In genomic region chr4:55178226-55179005, GRCh38 we compare ENCODE assay signal across 1 cellular context.
TF ChIP-seq lines count a peak whose summit lies in the region.

No MANE protein-coding gene starts in this region.

TF ChIP-seq in H1, 55 proteins besides CTCF, POLR2A, EP300 and RAD21:
- TF ChIP-seq ASH2L (IDR thresholded peaks at IDR 0.05; ENCODE audit: low read length), result no peak
- no peak for TF ChIP-seq TEAD4 (IDR thresholded peaks at IDR 0.05; ENCODE audit: low read depth, low read length)
- no peak for TF ChIP-seq JUN (IDR thresholded peaks at IDR 0.05; ENCODE audit: low read depth, low read length)
- TF ChIP-seq, protein P1, sequence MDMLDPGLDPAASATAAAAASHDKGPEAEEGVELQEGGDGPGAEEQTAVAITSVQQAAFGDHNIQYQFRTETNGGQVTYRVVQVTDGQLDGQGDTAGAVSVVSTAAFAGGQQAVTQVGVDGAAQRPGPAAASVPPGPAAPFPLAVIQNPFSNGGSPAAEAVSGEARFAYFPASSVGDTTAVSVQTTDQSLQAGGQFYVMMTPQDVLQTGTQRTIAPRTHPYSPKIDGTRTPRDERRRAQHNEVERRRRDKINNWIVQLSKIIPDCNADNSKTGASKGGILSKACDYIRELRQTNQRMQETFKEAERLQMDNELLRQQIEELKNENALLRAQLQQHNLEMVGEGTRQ (IDR thresholded peaks at IDR 0.05; ENCODE audit: low read length), result no peak
- TF ChIP-seq, protein P2, sequence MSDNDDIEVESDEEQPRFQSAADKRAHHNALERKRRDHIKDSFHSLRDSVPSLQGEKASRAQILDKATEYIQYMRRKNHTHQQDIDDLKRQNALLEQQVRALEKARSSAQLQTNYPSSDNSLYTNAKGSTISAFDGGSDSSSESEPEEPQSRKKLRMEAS (IDR thresholded peaks at IDR 0.05), result no peak
- no peak for TF ChIP-seq POLR2AphosphoS5 (IDR thresholded peaks at IDR 0.05; ENCODE audit: low read depth, low read length)
TF ChIP-seq in H1: peak in this region for 0.
